1 cellular context compared by ENCODE assay signal in the genomic region with DNA sequence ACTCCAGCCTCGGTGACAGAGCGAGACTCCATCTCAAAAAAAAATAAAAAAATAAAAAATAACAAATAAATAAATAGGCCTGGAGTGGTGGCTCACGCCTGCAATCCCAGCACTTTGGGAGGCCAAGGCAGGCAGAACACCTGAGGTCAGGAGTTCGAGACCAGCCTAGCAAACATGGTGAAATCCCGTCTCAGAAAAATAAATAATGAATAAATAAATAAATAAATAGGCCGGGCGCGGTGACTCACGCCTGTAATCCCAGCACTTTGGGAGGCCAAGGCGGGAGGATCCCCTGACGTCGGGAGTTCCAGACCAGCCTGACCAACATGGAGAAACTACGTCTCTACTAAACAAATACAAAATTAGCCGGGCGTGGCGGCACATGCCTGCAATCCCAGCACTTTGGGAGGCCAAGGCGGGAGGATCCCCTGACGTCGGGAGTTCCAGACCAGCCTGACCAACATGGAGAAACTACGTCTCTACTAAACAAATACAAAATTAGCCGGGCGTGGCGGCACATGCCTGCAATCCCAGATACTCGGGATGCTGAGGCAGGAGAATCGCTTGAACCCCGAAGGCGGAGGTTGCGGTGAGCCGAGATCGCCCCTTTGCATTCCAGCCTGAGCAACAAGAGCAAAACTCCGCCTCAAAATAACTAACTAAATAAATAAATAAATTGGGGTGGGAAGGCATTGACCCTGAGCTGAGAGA.
TF ChIP-seq lines count a peak whose summit lies in the region.

No MANE protein-coding gene starts in this region.

TF ChIP-seq in liver, 16 proteins besides CTCF, POLR2A, EP300 and RAD21:
- peak in 1 of 2 donors; percentile 78 for TF ChIP-seq RXRA (IDR thresholded peaks at IDR 0.05)
- peak; percentile 49 for TF ChIP-seq NR2F2 (IDR thresholded peaks at IDR 0.05)
TF ChIP-seq in liver: peak in this region for 2; not testable (repeated sequence) for 14.
